11 cellular contexts compared by ENCODE assay signal in the genomic region with DNA sequence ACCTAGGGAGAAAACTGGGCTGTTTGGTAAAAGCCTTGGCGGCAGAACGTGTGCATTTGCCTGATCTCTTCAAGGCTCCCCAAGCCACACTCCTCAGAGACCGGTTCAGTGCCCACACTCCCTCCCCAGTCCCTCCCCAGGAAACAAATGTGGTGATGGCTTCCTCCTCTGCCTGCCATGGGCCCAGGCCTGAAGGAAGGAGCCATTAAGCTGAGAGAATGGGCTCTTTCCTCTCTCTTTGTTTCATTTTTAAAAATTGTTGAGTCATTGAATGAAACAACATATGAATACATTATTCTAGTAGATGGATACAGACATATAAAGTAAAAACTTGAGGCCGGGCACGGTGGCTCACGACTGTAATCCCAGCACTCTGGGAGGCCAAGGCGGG. TPM values are rescaled to one million over a fixed set of nuclear protein-coding genes. Genes with fewer than 3 reads are reported as not detected.
DNase-seq lines count a peak whose midpoint lies in the region; ATAC-seq lines count a peak whose summit lies in the region.
"Had no signal": no experiment of that assay in that cellular context is flagged by ENCODE, and none has a peak within 500 bp of the region (broad histone marks: within the 10 kb centered on the region; RNA-seq: fewer than 3 reads in every experiment).

No MANE protein-coding gene starts in this region.

- no peaks in the 10 kb centered on the region for H3K9me3 Mint-ChIP-seq in activated CD4-positive, alpha-beta T cell treated with anti-CD3 and anti-CD28 coated beads for 36 hours (ENCODE audit: low read depth)
- peaks cover 5% of the 10 kb centered on the region for H3K9me3 Mint-ChIP-seq in activated naive CD8-positive, alpha-beta T cell treated with anti-CD3 and anti-CD28 coated beads, Interleukin-2, amount 10 ng/mL, durations not matched to agents 7 days and 5 days
- H3K9me3 Mint-ChIP-seq in natural killer cell treated with Interleukin-12 subunit alpha and Interleukin-12 subunit beta and Interleukin-15 and Interleukin-18, amount 100 ng/mL, for 72 hours = no peaks in the 10 kb centered on the region
- H3K9me3 Mint-ChIP-seq: activated naive CD4-positive, alpha-beta T cell treated with anti-CD3 and anti-CD28 coated beads, Interleukin-2, amount 50 U/mL, for 24 hours had no signal

- peak; percentile 74 for ATAC-seq in activated CD4-positive, alpha-beta T cell treated with anti-CD3 and anti-CD28 coated beads for 36 hours
- ATAC-seq in activated naive CD8-positive, alpha-beta T cell treated with anti-CD3 and anti-CD28 coated beads, Interleukin-2, amount 10 ng/mL, durations not matched to agents 7 days and 5 days (ENCODE audit: low read depth) = peak; percentile 99
- peak; percentile 89 to 94 for ATAC-seq in natural killer cell treated with Interleukin-12 subunit alpha and Interleukin-12 subunit beta and Interleukin-15 and Interleukin-18, amount 100 ng/mL, for 72 hours
- ATAC-seq in HG02678 (IDR thresholded peaks at IDR 0.05; ENCODE audit: unreplicated experiment) = no peak
- no peak for ATAC-seq in GM18517 (IDR thresholded peaks at IDR 0.05; ENCODE audit: unreplicated experiment)

- POLR2A ChIA-PET in activated CD4-positive, alpha-beta T cell treated with anti-CD3 and anti-CD28 coated beads for 36 hours (lab: Charles Lee) = no interaction called here
- POLR2A ChIA-PET in activated naive CD8-positive, alpha-beta T cell treated with anti-CD3 and anti-CD28 coated beads, Interleukin-2, amount 10 ng/mL, durations not matched to agents 7 days and 5 days (lab: Charles Lee) = interaction anchor here (0.7 to 1.5 kb wide), 7 partner anchors 21 to 258 kb away, joined by 3 to 6 read pairs (median 3); a partner anchor contains a TSS

- peak; percentile 27 for DNase-seq in activated CD4-positive, alpha-beta T cell treated with anti-CD3 and anti-CD28 coated beads for 36 hours
- no peak for DNase-seq in activated CD4-positive, alpha-beta T cell treated with anti-CD3 and anti-CD28 coated beads, Interleukin-2, amount 50 U/mL, for 48 hours
- DNase-seq in MV-4-11 (lab: John Stamatoyannopoulos, UW) (peak; percentile 63), ureter (ENCODE audit: low spot score) (no peak)
- peak; percentile 50 for DNase-seq in activated naive CD8-positive, alpha-beta T cell treated with anti-CD3 and anti-CD28 coated beads, Interleukin-2, amount 10 ng/mL, durations not matched to agents 7 days and 5 days
- peak; percentile 69 for DNase-seq in natural killer cell treated with Interleukin-12 subunit alpha and Interleukin-12 subunit beta and Interleukin-15 and Interleukin-18, amount 100 ng/mL, for 72 hours (ENCODE audit: low spot score)
- DNase-seq: esophagus squamous epithelium, NCI-H524 had no signal

- intact Hi-C loops in activated CD4-positive, alpha-beta T cell treated with anti-CD3 and anti-CD28 coated beads for 36 hours (cut with DNase I, micrococcal nuclease) = no loop called here

- H3K4me1 Mint-ChIP-seq in activated CD4-positive, alpha-beta T cell treated with anti-CD3 and anti-CD28 coated beads for 36 hours = peaks cover 5% of the 10 kb centered on the region
- H3K4me1 Mint-ChIP-seq in activated naive CD8-positive, alpha-beta T cell treated with anti-CD3 and anti-CD28 coated beads, Interleukin-2, amount 10 ng/mL, durations not matched to agents 7 days and 5 days = peaks cover 16% of the 10 kb centered on the region
- peaks cover 16 to 21% of the 10 kb centered on the region in 2 donors for H3K4me1 Mint-ChIP-seq in natural killer cell treated with Interleukin-12 subunit alpha and Interleukin-12 subunit beta and Interleukin-15 and Interleukin-18, amount 100 ng/mL, for 72 hours (ENCODE audit: low read depth in 2 of 2)

- H3K27ac Mint-ChIP-seq in activated CD4-positive, alpha-beta T cell treated with anti-CD3 and anti-CD28 coated beads for 36 hours = peak overlapping the region; percentile 63
- peak overlapping the region; percentile 78 for H3K27ac Mint-ChIP-seq in activated naive CD8-positive, alpha-beta T cell treated with anti-CD3 and anti-CD28 coated beads, Interleukin-2, amount 10 ng/mL, durations not matched to agents 7 days and 5 days
- H3K27ac Mint-ChIP-seq in natural killer cell treated with Interleukin-12 subunit alpha and Interleukin-12 subunit beta and Interleukin-15 and Interleukin-18, amount 100 ng/mL, for 72 hours = peak overlapping the region; percentile 87 to 92
- H3K27ac Mint-ChIP-seq: activated naive CD4-positive, alpha-beta T cell treated with anti-CD3 and anti-CD28 coated beads, Interleukin-2, amount 50 U/mL, for 24 hours had no signal

- H3K36me3 Mint-ChIP-seq in activated CD4-positive, alpha-beta T cell treated with anti-CD3 and anti-CD28 coated beads for 36 hours (ENCODE audit: low read depth) = no peaks in the 10 kb centered on the region
- H3K36me3 Mint-ChIP-seq in activated naive CD8-positive, alpha-beta T cell treated with anti-CD3 and anti-CD28 coated beads, Interleukin-2, amount 10 ng/mL, durations not matched to agents 7 days and 5 days = no peaks in the 10 kb centered on the region
- H3K36me3 Mint-ChIP-seq in natural killer cell treated with Interleukin-12 subunit alpha and Interleukin-12 subunit beta and Interleukin-15 and Interleukin-18, amount 100 ng/mL, for 72 hours = no peaks in the 10 kb centered on the region
- H3K36me3 Mint-ChIP-seq: activated naive CD4-positive, alpha-beta T cell treated with anti-CD3 and anti-CD28 coated beads, Interleukin-2, amount 50 U/mL, for 24 hours had no signal

- CTCF ChIA-PET in activated CD4-positive, alpha-beta T cell treated with anti-CD3 and anti-CD28 coated beads for 36 hours (lab: Charles Lee) = interaction anchor here (0.6 to 1.5 kb wide), 2 partner anchors 13 to 24 kb away, joined by 3 to 6 read pairs; no protein-coding TSS in a partner anchor

- H3K27me3 Mint-ChIP-seq in activated CD4-positive, alpha-beta T cell treated with anti-CD3 and anti-CD28 coated beads for 36 hours = no peaks in the 10 kb centered on the region
- H3K27me3 Mint-ChIP-seq in activated naive CD8-positive, alpha-beta T cell treated with anti-CD3 and anti-CD28 coated beads, Interleukin-2, amount 10 ng/mL, durations not matched to agents 7 days and 5 days = peaks cover 9% of the 10 kb centered on the region
- H3K27me3 Mint-ChIP-seq in natural killer cell treated with Interleukin-12 subunit alpha and Interleukin-12 subunit beta and Interleukin-15 and Interleukin-18, amount 100 ng/mL, for 72 hours = no peaks in the 10 kb centered on the region
- H3K27me3 Mint-ChIP-seq: activated naive CD4-positive, alpha-beta T cell treated with anti-CD3 and anti-CD28 coated beads, Interleukin-2, amount 50 U/mL, for 24 hours had no signal

- no peak overlapping the region for H3K4me3 Mint-ChIP-seq in activated CD4-positive, alpha-beta T cell treated with anti-CD3 and anti-CD28 coated beads for 36 hours
- H3K4me3 Mint-ChIP-seq in activated naive CD8-positive, alpha-beta T cell treated with anti-CD3 and anti-CD28 coated beads, Interleukin-2, amount 10 ng/mL, durations not matched to agents 7 days and 5 days = peak overlapping the region; percentile 68
- no peak overlapping the region for H3K4me3 Mint-ChIP-seq in natural killer cell treated with Interleukin-12 subunit alpha and Interleukin-12 subunit beta and Interleukin-15 and Interleukin-18, amount 100 ng/mL, for 72 hours
- H3K4me3 Mint-ChIP-seq: activated naive CD4-positive, alpha-beta T cell treated with anti-CD3 and anti-CD28 coated beads, Interleukin-2, amount 50 U/mL, for 24 hours had no signal

RNA-seq across cellular contexts. Expression of a gene that starts 50.6 kb away (rescaled TPM):
- 100 to 1,000 TPM; 370 to 508 TPM for total RNA-seq in activated CD4-positive, alpha-beta T cell treated with anti-CD3 and anti-CD28 coated beads for 36 hours
- 100 to 1,000 TPM; 191 to 216 TPM for total RNA-seq in activated naive CD8-positive, alpha-beta T cell treated with anti-CD3 and anti-CD28 coated beads, Interleukin-2, amount 10 ng/mL, durations not matched to agents 7 days and 5 days
- total RNA-seq in natural killer cell treated with Interleukin-12 subunit alpha and Interleukin-12 subunit beta and Interleukin-15 and Interleukin-18, amount 100 ng/mL, for 72 hours = 100 to 1,000 TPM; 221 to 318 TPM
- total RNA-seq in ureter = 225 TPM

Comparison
In these comparisons a context has a peak if more than half of its experiments do, and no peak if none do; other contexts are left out.
1. DNase-seq: peak in activated CD4-positive, alpha-beta T cell treated with anti-CD3 and anti-CD28 coated beads for 36 hours (single experiment), MV-4-11 (single experiment), activated naive CD8-positive, alpha-beta T cell treated with anti-CD3 and anti-CD28 coated beads, Interleukin-2, amount 10 ng/mL, durations not matched to agents 7 days and 5 days (single experiment) and natural killer cell treated with Interleukin-12 subunit alpha and Interleukin-12 subunit beta and Interleukin-15 and Interleukin-18, amount 100 ng/mL, for 72 hours (single experiment); none in activated CD4-positive, alpha-beta T cell treated with anti-CD3 and anti-CD28 coated beads, Interleukin-2, amount 50 U/mL, for 48 hours (0 of 2) and ureter (single experiment).
2. ATAC-seq: peak in activated CD4-positive, alpha-beta T cell treated with anti-CD3 and anti-CD28 coated beads for 36 hours (single experiment), activated naive CD8-positive, alpha-beta T cell treated with anti-CD3 and anti-CD28 coated beads, Interleukin-2, amount 10 ng/mL, durations not matched to agents 7 days and 5 days (single experiment) and natural killer cell treated with Interleukin-12 subunit alpha and Interleukin-12 subunit beta and Interleukin-15 and Interleukin-18, amount 100 ng/mL, for 72 hours (2 of 2); none in HG02678 (single experiment) and GM18517 (single experiment).
3. Peak in every context shown above with its lines, with median percentiles within 50 percentile points of each other: H3K27ac Mint-ChIP-seq.